In genomic region chr15:89498574-89498906, GRCh38 we compare ENCODE assay signal across 32 cellular contexts. TPM values are rescaled to one million over a fixed set of nuclear protein-coding genes. Genes with fewer than 3 reads are reported as not detected.
A peak's percentile ranks its signal among the peaks of the same experiment; 100 is the strongest.
DNase-seq lines count a peak whose midpoint lies in the region; ATAC-seq and TF ChIP-seq lines count a peak whose summit lies in the region.
"Had no signal": no experiment of that assay in that cellular context is flagged by ENCODE, and none has a peak within 500 bp of the region (broad histone marks: within the 10 kb centered on the region; RNA-seq: fewer than 3 reads in every experiment).

No MANE protein-coding gene starts in this region.

- peaks cover 11% of the 10 kb centered on the region; the same call in 1 of the 2 replicates for H3K27me3 ChIP-seq in ACC112 (ENCODE audit: insufficient read depth, low read length)

- H3K4me1 Mint-ChIP-seq in HFFc6 (ENCODE audit: low read depth) = peaks cover 17% of the 10 kb centered on the region

- H3K4me3 ChIP-seq in ACC112 (ENCODE audit: low read depth, low read length) = no peak overlapping the region
- H3K4me3 ChIP-seq in coronary artery = no peak overlapping the region
- H3K4me3 ChIP-seq: colonic mucosa, gastroesophageal sphincter, left lung, Peyer's patch, SJCRH30, skin epidermis, tibial nerve had no signal

- DNase-seq in HFFc6 (no peak), coronary artery (ENCODE audit: low spot score) (peak; percentile 31), posterior vena cava (ENCODE audit: low spot score) (peak; percentile 4), A172 (ENCODE audit: low spot score) (no peak)
- DNase-seq in effector CD8-positive, alpha-beta T cell (lab: John Stamatoyannopoulos, UW) = no peak
- DNase-seq: activated CD4-positive, alpha-beta T cell treated with anti-CD3 and anti-CD28 coated beads, Interleukin-2, amount 50 U/mL, for 4 hours; activated CD4-positive, CD25-positive, alpha-beta regulatory T cell; anterior cingulate cortex; CD4-positive, CD25-positive, alpha-beta regulatory T cell; hippocampal formation; immature natural killer cell; left lung; mesendoderm; naive B cell; NCI-H1092 treated with DMSO at 0.1 percent for 48 hours; NCI-H187 treated with DMSO at 0.1 percent for 48 hours; NCI-H2171 treated with DMSO at 0.1 percent for 48 hours; NCI-H510A treated with DMSO at 0.1 percent for 48 hours; NK-92 treated with Interleukin-12 subunit alpha and Interleukin-12 subunit beta, amount 100 ng/mL, for 24 hours; SJCRH30; stimulated activated CD4-positive, alpha-beta T cell treated with anti-CD3 and anti-CD28 coated beads, Interleukin-2, amount 100 ng/mL, for 24 hours had no signal

- H2AFZ ChIP-seq in ACC112 (ENCODE audit: low read length, unreplicated experiment) = no peak overlapping the region

- no peaks in the 10 kb centered on the region for H3K79me2 ChIP-seq in ACC112 (ENCODE audit: control insufficient read depth, insufficient read depth, low read length, unreplicated experiment)

- H3K27ac ChIP-seq in ACC112 (ENCODE audit: low read depth, low read length) = peak overlapping the region; percentile 86
- no peak overlapping the region for H3K27ac ChIP-seq in coronary artery
- H3K27ac ChIP-seq: colonic mucosa, gastroesophageal sphincter, left lung, Peyer's patch, SJCRH30, tibial nerve had no signal

- no peak overlapping the region for H3K4me3 Mint-ChIP-seq in HFFc6
- H3K4me3 Mint-ChIP-seq: activated naive CD8-positive, alpha-beta T cell; CD4-positive, CD25-positive, alpha-beta regulatory T cell; immature natural killer cell; naive B cell; T-cell had no signal

- no peaks in the 10 kb centered on the region for H3K9me3 Mint-ChIP-seq in HFFc6
- H3K9me3 Mint-ChIP-seq: activated T-helper 2 cell treated with anti-CD3 and anti-CD28 coated beads, Interferon-gamma antibody, Interleukin-2, Interleukin-4, amounts not matched to agents 10 μg/mL and 5 μg/mL and 100 μg/mL, durations not matched to agents 14 hours and 24 hours and 36 hours; T-cell had no signal

- no peaks in the 10 kb centered on the region for H3K36me3 ChIP-seq in ACC112 (ENCODE audit: insufficient read depth, low read length)
- H3K36me3 ChIP-seq: colonic mucosa, gastroesophageal sphincter, left lung, Peyer's patch, SJCRH30, tibial nerve had no signal

- no peak for ATAC-seq in HG03442 (IDR thresholded peaks at IDR 0.05; ENCODE audit: unreplicated experiment)
- ATAC-seq: gastroesophageal sphincter, left lung, T-cell had no signal

- intact Hi-C loops in posterior vena cava (cut with DNase I) = no loop called here

- H3K4me1 ChIP-seq in ACC112 (ENCODE audit: control insufficient read depth, insufficient read depth, low read length, unreplicated experiment) = peaks cover 25% of the 10 kb centered on the region
- H3K4me1 ChIP-seq: SJCRH30 had no signal

- H3K36me3 Mint-ChIP-seq in HFFc6 (ENCODE audit: low read depth) = no peaks in the 10 kb centered on the region
- H3K36me3 Mint-ChIP-seq: activated naive CD8-positive, alpha-beta T cell; CD4-positive, CD25-positive, alpha-beta regulatory T cell; immature natural killer cell; T-cell had no signal

- H3K27me3 Mint-ChIP-seq in HFFc6 (ENCODE audit: insufficient read depth) = peaks cover 44% of the 10 kb centered on the region

- no peak for TF ChIP-seq CTCF in HFFc6 (IDR thresholded peaks at IDR 0.05)
- TF ChIP-seq CTCF in coronary artery (IDR thresholded peaks at IDR 0.05) = no peak

- H3K27ac Mint-ChIP-seq in HFFc6 = peak overlapping the region; percentile 43; the same call in 1 of the 2 replicates
- H3K27ac Mint-ChIP-seq: activated naive CD8-positive, alpha-beta T cell; activated T-helper 2 cell treated with anti-CD3 and anti-CD28 coated beads, Interferon-gamma antibody, Interleukin-2, Interleukin-4, amounts not matched to agents 10 μg/mL and 5 μg/mL and 100 μg/mL, durations not matched to agents 14 hours and 24 hours and 36 hours; CD4-positive, CD25-positive, alpha-beta regulatory T cell; immature natural killer cell; naive B cell; T-cell had no signal

RNA-seq across cellular contexts. Expression of gene RHCG, which starts 2.2 kb away (rescaled TPM):
- total RNA-seq in HFFc6 (2021; fragmentation: NEBNext Ultra II Directional; extraction: Animal tissue kit (Norgen Biotek cat#: 25700)) = not detected
- total RNA-seq in posterior vena cava = not detected
- total RNA-seq in A172 (2014; rRNA removed; shearing (Covaris generic)) = not detected in 2 replicates
- total RNA-seq: activated T-helper 2 cell treated with anti-CD3 and anti-CD28 coated beads, Interferon-gamma antibody, Interleukin-2, Interleukin-4, amounts not matched to agents 10 μg/mL and 5 μg/mL and 100 μg/mL, durations not matched to agents 14 hours and 24 hours and 36 hours; CD4-positive, CD25-positive, alpha-beta regulatory T cell; left lung; Peyer's patch; pulmonary artery endothelial cell; SJCRH30; T-cell had no signal

Comparison
In these comparisons a context has a peak if more than half of its experiments do, and no peak if none do; other contexts are left out.
1. DNase-seq: peak in coronary artery (single experiment) and posterior vena cava (single experiment); none in HFFc6 (single experiment), effector CD8-positive, alpha-beta T cell (single experiment) and A172 (single experiment).